In genomic region chr1:117137281-117137680, GRCh38 we compare ENCODE assay signal across 21 cellular contexts.
"Had no signal": no experiment of that assay in that cellular context is flagged by ENCODE, and none has a peak within 500 bp of the region (broad histone marks: within the 10 kb centered on the region; RNA-seq: fewer than 3 reads in every experiment).

No MANE protein-coding gene starts in this region.

- H3K9me3 Mint-ChIP-seq: dendritic cell treated with granulocyte-macrophage colony-stimulating factor and Interleukin-4, amounts not matched to agents 40 ng/mL and 50 ng/mL, for 4 days; effector memory CD8-positive, alpha-beta T cell; naive B cell; nephron; stimulated activated effector memory CD8-positive, alpha-beta T cell treated with anti-CD3 and anti-CD28 coated beads, Interleukin-12 subunit alpha, Interleukin-12 subunit beta, amount 100 ng/mL, for 72 hours had no signal

- H3K36me3 ChIP-seq: esophagus muscularis mucosa, gastrocnemius medialis, heart right ventricle, right lobe of liver, suprapubic skin, tibial artery had no signal

- ATAC-seq: effector memory CD8-positive, alpha-beta T cell; gastrocnemius medialis; heart right ventricle; left ventricle myocardium superior; psoas muscle; right lobe of liver; stimulated activated effector memory CD8-positive, alpha-beta T cell treated with anti-CD3 and anti-CD28 coated beads, Interleukin-12 subunit alpha, Interleukin-12 subunit beta, amount 100 ng/mL, for 72 hours; stimulated activated naive CD8-positive, alpha-beta T cell treated with anti-CD3 and anti-CD28 coated beads, Interleukin-15, Interleukin-2, amounts not matched to agents 100 U/mL and 50 U/mL, for 24 hours had no signal

- H3K4me3 ChIP-seq: esophagus muscularis mucosa, gastrocnemius medialis, heart right ventricle, lung, psoas muscle, right lobe of liver, suprapubic skin, tibial artery had no signal

- H3K27me3 ChIP-seq: esophagus muscularis mucosa, gastrocnemius medialis, heart right ventricle, right lobe of liver, suprapubic skin, tibial artery had no signal

- DNase-seq: effector memory CD8-positive, alpha-beta T cell; gastrocnemius medialis; heart right ventricle; hypothalamus; left ventricle myocardium superior; mesenchymal stem cell; naive B cell; psoas muscle; retina; right lobe of liver; stimulated activated CD4-positive, alpha-beta T cell treated with anti-CD3 and anti-CD28 coated beads, Interleukin-4, amount 100 ng/mL, for 1 hour; stimulated activated CD8-positive, alpha-beta memory T cell treated with anti-CD3 and anti-CD28 coated beads, Interleukin-4, amount 100 ng/mL, for 48 hours; stimulated activated naive CD8-positive, alpha-beta T cell treated with anti-CD3 and anti-CD28 coated beads, Interleukin-15, Interleukin-2, amounts not matched to agents 100 U/mL and 50 U/mL, for 24 hours; tibial artery had no signal

- H3K4me3 Mint-ChIP-seq: dendritic cell treated with granulocyte-macrophage colony-stimulating factor and Interleukin-4, amounts not matched to agents 40 ng/mL and 50 ng/mL, for 4 days; effector memory CD8-positive, alpha-beta T cell; naive B cell; nephron; stimulated activated effector memory CD8-positive, alpha-beta T cell treated with anti-CD3 and anti-CD28 coated beads, Interleukin-12 subunit alpha, Interleukin-12 subunit beta, amount 100 ng/mL, for 72 hours had no signal

- H3K4me1 Mint-ChIP-seq: stimulated activated effector memory CD8-positive, alpha-beta T cell treated with anti-CD3 and anti-CD28 coated beads, Interleukin-12 subunit alpha, Interleukin-12 subunit beta, amount 100 ng/mL, for 72 hours had no signal

- H3K27ac ChIP-seq: epithelial cell of prostate, esophagus muscularis mucosa, gastrocnemius medialis, heart right ventricle, psoas muscle, right lobe of liver, suprapubic skin, tibial artery had no signal

- H3K27ac Mint-ChIP-seq: dendritic cell treated with granulocyte-macrophage colony-stimulating factor and Interleukin-4, amounts not matched to agents 40 ng/mL and 50 ng/mL, for 4 days; effector memory CD8-positive, alpha-beta T cell; stimulated activated effector memory CD8-positive, alpha-beta T cell treated with anti-CD3 and anti-CD28 coated beads, Interleukin-12 subunit alpha, Interleukin-12 subunit beta, amount 100 ng/mL, for 72 hours had no signal

- H3K36me3 Mint-ChIP-seq: naive B cell; stimulated activated effector memory CD8-positive, alpha-beta T cell treated with anti-CD3 and anti-CD28 coated beads, Interleukin-12 subunit alpha, Interleukin-12 subunit beta, amount 100 ng/mL, for 72 hours had no signal

- H3K9me3 ChIP-seq: esophagus muscularis mucosa, gastrocnemius medialis, heart right ventricle, psoas muscle, right lobe of liver, suprapubic skin, tibial artery had no signal

- H3K4me1 ChIP-seq: esophagus muscularis mucosa, gastrocnemius medialis, psoas muscle, right lobe of liver, suprapubic skin, tibial artery had no signal
